17 cellular contexts compared by ENCODE assay signal in genomic region chr3:54079314-54079713, GRCh38. TPM values are rescaled to one million over a fixed set of nuclear protein-coding genes. Genes with fewer than 3 reads are reported as not detected.
DNase-seq lines count a peak whose midpoint lies in the region; ATAC-seq and TF ChIP-seq lines count a peak whose summit lies in the region.
"Had no signal": no experiment of that assay in that cellular context is flagged by ENCODE, and none has a peak within 500 bp of the region (broad histone marks: within the 10 kb centered on the region; RNA-seq: fewer than 3 reads in every experiment).

No MANE protein-coding gene starts in this region.

- H3K9me2 ChIP-seq in GM23338 (ENCODE audit: insufficient read depth): no peaks in the 10 kb centered on the region

- peak overlapping the region; percentile 28 for H3K27ac ChIP-seq in GM23338 (ENCODE audit: low read depth)
- no peak overlapping the region for H3K27ac ChIP-seq in iPS-20b (ENCODE audit: low read length)
- H3K27ac ChIP-seq: 22Rv1 had no signal

- no peak for TF ChIP-seq CTCF in GM23338 (conservative IDR thresholded peaks at IDR 0.05; ENCODE audit: low read depth in 2 of 2)
- no peak for TF ChIP-seq CTCF in WTC11 (IDR thresholded peaks at IDR 0.05)

- CTCF ChIA-PET in WTC11 (lab: Charles Lee): interaction anchor here (0.6 to 2.8 kb wide), 5 partner anchors 13 to 141 kb away, joined by 3 to 10 read pairs (median 3); no protein-coding TSS in a partner anchor

- H3K36me3 ChIP-seq in GM23338 (ENCODE audit: insufficient read depth) (no peaks in the 10 kb centered on the region), iPS-20b (ENCODE audit: insufficient read depth, low read depth, low read length) (no peaks in the 10 kb centered on the region)
- H3K36me3 ChIP-seq: HAP-1 had no signal

- H3F3A ChIP-seq in GM23338 (replicated peaks; ENCODE audit: low read depth): no peaks in the 10 kb centered on the region

- peak overlapping the region; percentile 31 for H3K4me3 Mint-ChIP-seq in GM23338
- peak overlapping the region; percentile 15; the same call in 1 of the 2 replicates for H3K4me3 Mint-ChIP-seq in WTC11
- H3K4me3 Mint-ChIP-seq: CD8-positive, alpha-beta T cell had no signal

- peak overlapping the region; percentile 60 for H3K4me2 ChIP-seq in GM23338

- H3K27me3 ChIP-seq in GM23338 (ENCODE audit: insufficient read depth) (no peaks in the 10 kb centered on the region), iPS-20b (ENCODE audit: insufficient read depth, low read length) (peaks cover under 1% of the 10 kb centered on the region; the same call in 1 of the 2 replicates)

- DNase-seq in GM23338 (ENCODE audit: low spot score): peak; percentile 40
- no peak for DNase-seq in WTC11 (ENCODE audit: low spot score)
- DNase-seq in iPS DF 19.7 (ENCODE audit: low read depth, low spot score): peak; percentile 63
- no peak for DNase-seq in GM19240 (ENCODE audit: insufficient read length, low spot score)
- DNase-seq in superior temporal gyrus (ENCODE audit: extremely low spot score): no peak
- no peak for DNase-seq in DMS 273 (lab: John Stamatoyannopoulos, UW; ENCODE audit: unreplicated experiment)
- no peak for DNase-seq in HuH-7.5 (ENCODE audit: low spot score)
- DNase-seq: CD8-positive, alpha-beta T cell; COR-L47; DND-41; GDM1 had no signal

- H3K4me3 ChIP-seq in GM23338: peak overlapping the region; percentile 34; the same call in 1 of the 2 replicates
- H3K4me3 ChIP-seq in iPS-20b (ENCODE audit: low read length): peak overlapping the region; percentile 44
- H3K4me3 ChIP-seq: HAP-1, K562 had no signal

- H3K9ac ChIP-seq in iPS-20b (ENCODE audit: low read depth, low read length): peak overlapping the region; percentile 5; the same call in 1 of the 2 replicates

- H2AFZ ChIP-seq in GM23338: peak overlapping the region; percentile 48; the same call in 1 of the 2 replicates

- peak overlapping the region; percentile 41 for H3K27ac Mint-ChIP-seq in GM23338
- H3K27ac Mint-ChIP-seq in WTC11: peak overlapping the region; percentile 46
- H3K27ac Mint-ChIP-seq: CD14-positive monocyte; CD8-positive, alpha-beta T cell had no signal

- ATAC-seq in GM23338 (peak; percentile 89), WTC11 (peak; percentile 87)
- ATAC-seq: CD8-positive, alpha-beta T cell; K562 had no signal

- H3K4me1 ChIP-seq in GM23338 (ENCODE audit: insufficient read depth): peaks cover 27% of the 10 kb centered on the region
- H3K4me1 ChIP-seq in iPS-20b (ENCODE audit: insufficient read depth, low read length): peaks cover 29% of the 10 kb centered on the region; the same call in 1 of the 2 replicates

- no peaks in the 10 kb centered on the region for H3K36me3 Mint-ChIP-seq in GM23338 (ENCODE audit: low read depth)
- 0 out of 2 replicates have a peak, but pooled peaks cover 2% of the 10 kb centered on the region for H3K36me3 Mint-ChIP-seq in WTC11
- H3K36me3 Mint-ChIP-seq: CD14-positive monocyte; CD8-positive, alpha-beta T cell had no signal

- H3K27me3 Mint-ChIP-seq in GM23338 (ENCODE audit: insufficient read depth, low read depth, poor library complexity): peaks cover 6% of the 10 kb centered on the region
- peaks cover 7% of the 10 kb centered on the region for H3K27me3 Mint-ChIP-seq in WTC11 (ENCODE audit: low read depth)

- H4K20me1 ChIP-seq in GM23338 (replicated peaks; ENCODE audit: insufficient read depth): no peaks in the 10 kb centered on the region

- no peaks in the 10 kb centered on the region for H3K9me3 ChIP-seq in iPS-20b (ENCODE audit: insufficient read depth, low read depth, low read length)
- H3K9me3 ChIP-seq: HAP-1 had no signal

- H3K9me3 Mint-ChIP-seq in GM23338 (no peaks in the 10 kb centered on the region), WTC11 (no peaks in the 10 kb centered on the region)
- H3K9me3 Mint-ChIP-seq: CD8-positive, alpha-beta T cell had no signal

- H3K4me1 Mint-ChIP-seq in GM23338 (peaks cover 40% of the 10 kb centered on the region), WTC11 (peaks cover 54% of the 10 kb centered on the region)
- H3K4me1 Mint-ChIP-seq: CD14-positive monocyte had no signal

- POLR2A ChIA-PET in WTC11 (lab: Charles Lee): interaction anchor here (1.2 kb wide), 1 partner anchor 88 kb away, joined by 4 read pairs; no protein-coding TSS in a partner anchor

- no peaks in the 10 kb centered on the region for H3K79me2 ChIP-seq in GM23338 (replicated peaks; ENCODE audit: insufficient read depth)

TF ChIP-seq in GM23338, 12 proteins besides CTCF, POLR2A, EP300 and RAD21 (continues in another document):
- TF ChIP-seq EZH2 (IDR thresholded peaks at IDR 0.05; ENCODE audit: low read depth, unreplicated experiment) (no peak), NANOG (IDR thresholded peaks at IDR 0.05; ENCODE audit: borderline replicate concordance) (no peak; the same call in 1 of the 2 replicates)

TF ChIP-seq in WTC11, 78 proteins besides CTCF, POLR2A, EP300 and RAD21:
- peak; percentile 29; the same call in 1 of the 2 replicates for TF ChIP-seq FOXP4 (CRISPR knock-in tag; IDR thresholded peaks at IDR 0.05)
- TF ChIP-seq HMGXB4 (CRISPR knock-in tag; IDR thresholded peaks at IDR 0.05): no peak

RNA-seq across cellular contexts. Expression of gene CACNA2D3, which starts 43.0 kb away (rescaled TPM):
- total RNA-seq in GM23338 (2014; rRNA removed; shearing (Covaris generic)): 2.3 and 3.7 TPM in 2 replicates
- polyA plus RNA-seq in GM23338 (2016; fragmentation: Nextera tagmentation; extraction: Ambion mirVana): 2.1 and 2.2 TPM in 2 replicates
- 4.0 to 5.0 TPM (median 4.9 TPM) in 3 replicates for total RNA-seq in WTC11 (2021)
- total RNA-seq: A673; CD8-positive, alpha-beta T cell; K562 had no signal

Comparison
In these comparisons a context has a peak if more than half of its experiments do, and no peak if none do; other contexts are left out.
1. DNase-seq: peak in GM23338 (single experiment) and iPS DF 19.7 (single experiment); none in WTC11 (single experiment), GM19240 (single experiment), superior temporal gyrus (single experiment), DMS 273 (single experiment) and HuH-7.5 (single experiment).